11 cellular contexts compared by ENCODE assay signal in genomic region chr3:190229632-190230424, GRCh38.
DNase-seq lines count a peak whose midpoint lies in the region; ATAC-seq and TF ChIP-seq lines count a peak whose summit lies in the region.
"Had no signal": no experiment of that assay in that cellular context is flagged by ENCODE, and none has a peak within 500 bp of the region (broad histone marks: within the 10 kb centered on the region; RNA-seq: fewer than 3 reads in every experiment).

No MANE protein-coding gene starts in this region.

- DNase-seq in Daoy (ENCODE audit: low read depth) (peak; percentile 28), RWPE2 (ENCODE audit: low spot score) (no peak), iris pigment epithelial cell (ENCODE audit: low read depth) (peak; percentile 85), mesenteric fat pad (ENCODE audit: low spot score) (no peak), left colon (no peak), NCI-H2029 treated with DMSO at 0.1 percent for 48 hours (lab: John Stamatoyannopoulos, UW) (no peak)
- DNase-seq: colonic mucosa, posterior cingulate gyrus had no signal

- peak; percentile 76 for ATAC-seq in HG02870 (IDR thresholded peaks at IDR 0.05; ENCODE audit: unreplicated experiment)
- ATAC-seq in RWPE2 (ENCODE audit: low read depth) = peak; percentile 63
- ATAC-seq in left colon = no peak
- no peak for ATAC-seq in HG03175 (IDR thresholded peaks at IDR 0.05; ENCODE audit: unreplicated experiment)

- no peaks in the 10 kb centered on the region for H3K27me3 ChIP-seq in RWPE2 (ENCODE audit: insufficient read depth, poor library complexity, severe bottlenecking)
- H3K27me3 ChIP-seq: colonic mucosa had no signal

- H3K9me3 ChIP-seq in RWPE2 (ENCODE audit: severe bottlenecking) = no peaks in the 10 kb centered on the region
- H3K9me3 ChIP-seq: colonic mucosa had no signal

- H3K4me1 ChIP-seq in RWPE2 (ENCODE audit: insufficient read depth, poor library complexity, severe bottlenecking) = peaks cover 34% of the 10 kb centered on the region
- H3K4me1 ChIP-seq: colonic mucosa had no signal

- H3K4me3 ChIP-seq in RWPE2 (ENCODE audit: severe bottlenecking) = no peak overlapping the region
- H3K4me3 ChIP-seq: colonic mucosa had no signal

- no peaks in the 10 kb centered on the region for H3K36me3 ChIP-seq in RWPE2 (ENCODE audit: low read depth)
- H3K36me3 ChIP-seq: colonic mucosa had no signal

- TF ChIP-seq CTCF in RWPE2 (IDR thresholded peaks at IDR 0.05; ENCODE audit: poor library complexity, severe bottlenecking) = no peak

- H3K27ac ChIP-seq in RWPE2 (ENCODE audit: poor library complexity, severe bottlenecking) = peak overlapping the region; percentile 83
- H3K27ac ChIP-seq: C4-2B, colonic mucosa had no signal

- intact Hi-C loops in left colon (cut with DNase I, micrococcal nuclease) = loop anchor here in 1 of 2 donors (5.0 to 10.0 kb wide), 2 partner anchors 92 to 195 kb away; partner anchors contain the start of gene CLDN1

Comparison
In these comparisons a context has a peak if more than half of its experiments do, and no peak if none do; other contexts are left out.
1. DNase-seq: peak in Daoy (single experiment) and iris pigment epithelial cell (single experiment); none in RWPE2 (single experiment), mesenteric fat pad (single experiment), left colon (0 of 2) and NCI-H2029 treated with DMSO at 0.1 percent for 48 hours (single experiment).
2. ATAC-seq: peak in HG02870 (single experiment) and RWPE2 (single experiment); none in left colon (single experiment) and HG03175 (single experiment).